Comparison of ENCODE assay signal across 7 cellular contexts in the genomic region with DNA sequence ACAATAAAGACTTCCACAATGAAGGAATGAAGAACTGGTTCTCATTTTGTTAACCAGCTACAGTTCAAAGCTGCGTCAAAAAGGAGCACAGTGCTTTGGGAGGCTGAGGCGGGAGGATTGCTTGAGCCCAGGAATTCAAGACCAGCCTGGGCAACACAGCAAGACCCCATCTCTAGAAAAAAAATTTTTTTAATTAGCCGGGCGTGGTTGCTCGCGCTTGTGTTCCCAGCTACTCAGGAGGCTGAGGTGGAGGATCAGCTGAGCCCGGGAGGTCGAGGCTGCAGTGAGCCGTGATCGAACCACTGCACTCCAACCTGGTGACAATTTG. TPM values are rescaled to one million over a fixed set of nuclear protein-coding genes. Genes with fewer than 3 reads are reported as not detected.
DNase-seq lines count a peak whose midpoint lies in the region; ATAC-seq and TF ChIP-seq lines count a peak whose summit lies in the region.

No MANE protein-coding gene starts in this region.

- TF ChIP-seq CTCF in GM12865 (IDR thresholded peaks at IDR 0.05; ENCODE audit: insufficient read depth, low read depth, low read length, missing control alignments), result no peak
- TF ChIP-seq CTCF in WTC11 (IDR thresholded peaks at IDR 0.05), result no peak
- TF ChIP-seq CTCF in fibroblast of mammary gland (conservative IDR thresholded peaks at IDR 0.05; ENCODE audit: control insufficient read depth, insufficient read depth, low read depth, low read length), result no peak
- no peak for TF ChIP-seq CTCF in retinal pigment epithelial cell (conservative IDR thresholded peaks at IDR 0.05; ENCODE audit: low read depth, low read length)

- peaks cover 28% of the 10 kb centered on the region for H3K4me1 Mint-ChIP-seq in WTC11

- H3K4me3 ChIP-seq in GM12865 (ENCODE audit: low read depth, low read length) (peak overlapping the region; percentile 40), fibroblast of mammary gland (ENCODE audit: control insufficient read depth, low read depth, low read length) (peak overlapping the region; percentile 19), retinal pigment epithelial cell (ENCODE audit: low read length) (peak overlapping the region; percentile 42)

- CTCF ChIA-PET in WTC11 (lab: Charles Lee), result interaction anchor here (0.6 to 5.2 kb wide), 18 partner anchors 10 to 597 kb away, joined by 3 to 42 read pairs (median 4); a partner anchor contains a TSS

- H3K36me3 Mint-ChIP-seq in WTC11, result peaks cover 5% of the 10 kb centered on the region; the same call in 1 of the 2 replicates

- no peak overlapping the region for H3K27ac Mint-ChIP-seq in WTC11

- ATAC-seq in WTC11 (no peak), GM21447 (IDR thresholded peaks at IDR 0.05; ENCODE audit: unreplicated experiment) (no peak), HG03520 (IDR thresholded peaks at IDR 0.05; ENCODE audit: unreplicated experiment) (no peak)

- H3K4me3 Mint-ChIP-seq in WTC11, result peak overlapping the region; percentile 67

- DNase-seq in GM12865 (ENCODE audit: low read depth) (no peak), WTC11 (ENCODE audit: low spot score) (no peak), fibroblast of mammary gland (ENCODE audit: low read depth) (no peak), retinal pigment epithelial cell (ENCODE audit: low read depth) (no peak), NCI-H748 treated with DMSO at 0.1 percent for 48 hours (lab: John Stamatoyannopoulos, UW) (no peak)

- POLR2A ChIA-PET in WTC11 (lab: Charles Lee), result no interaction called here

- H3K27me3 Mint-ChIP-seq in WTC11 (ENCODE audit: low read depth), result peaks cover 82% of the 10 kb centered on the region

- peaks cover 12% of the 10 kb centered on the region for H3K9me3 Mint-ChIP-seq in WTC11

TF ChIP-seq in WTC11, 78 proteins besides CTCF, POLR2A, EP300 and RAD21:
- TF ChIP-seq GRHL2 (CRISPR knock-in tag; IDR thresholded peaks at IDR 0.05; ENCODE audit: insufficient replicate concordance, severe bottlenecking) (no peak), ZNF121 (CRISPR knock-in tag; IDR thresholded peaks at IDR 0.05) (peak; percentile 97), GTF2I (CRISPR knock-in tag; conservative IDR thresholded peaks at IDR 0.05) (peak; percentile 88)

RNA-seq across cellular contexts. Expression of a gene that starts 0.8 kb away (rescaled TPM):
- 0.07 to 0.32 TPM (median 0.13 TPM) in 3 replicates for total RNA-seq in WTC11 (2021)

RNA-seq across cellular contexts. Expression of a gene that starts 55.5 kb away (rescaled TPM):
- 63.9 to 67.3 TPM (median 65.3 TPM) in 3 replicates for total RNA-seq in WTC11 (2021)
